In the genomic region with DNA sequence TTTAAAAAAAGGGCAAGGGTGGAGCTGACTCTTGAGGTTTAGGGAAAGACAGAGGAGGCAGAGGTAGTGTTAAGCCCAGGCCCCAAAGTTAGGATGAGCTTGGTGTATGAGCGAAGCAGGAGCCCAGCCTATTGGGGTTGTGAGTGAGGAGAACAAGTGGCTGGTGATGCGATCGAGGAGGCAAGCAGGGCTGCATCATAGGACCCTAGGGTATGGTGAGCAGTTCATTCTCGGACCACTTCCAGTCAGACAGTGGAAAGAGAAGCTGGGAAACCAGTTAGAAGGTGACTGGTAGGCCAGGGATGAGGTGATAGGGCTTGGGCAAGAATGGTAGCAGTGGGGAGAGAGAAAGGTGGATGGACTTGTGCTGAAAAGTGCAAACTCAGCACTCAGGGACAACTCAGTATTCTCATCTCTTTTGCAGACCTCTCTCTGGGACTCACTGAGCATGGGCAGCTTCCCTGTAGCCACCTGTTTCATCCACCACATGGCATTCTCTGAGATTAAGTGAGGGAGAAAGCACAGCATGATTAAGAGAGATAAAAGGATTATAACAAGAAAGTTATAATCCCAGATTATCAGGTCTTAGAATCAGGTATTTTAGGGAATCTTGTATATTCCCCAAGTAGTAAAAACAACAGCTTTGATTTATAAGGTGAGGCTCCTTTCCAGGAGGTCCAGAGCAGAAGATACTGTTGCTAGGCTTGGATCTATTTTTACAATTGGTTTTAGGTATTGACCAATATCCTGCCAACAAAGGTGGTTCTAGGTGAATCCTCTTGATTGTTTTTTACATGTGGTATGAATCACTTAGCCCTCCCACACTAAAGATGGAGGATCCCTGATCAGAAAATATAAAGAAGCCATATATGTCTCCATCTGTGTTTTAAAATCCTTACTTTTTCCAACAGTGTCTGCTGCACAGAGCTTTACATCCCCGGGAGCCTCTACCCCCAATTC, we compare ENCODE assay signal across 21 cellular contexts. TPM values are rescaled to one million over a fixed set of nuclear protein-coding genes. Genes with fewer than 3 reads are reported as not detected.
A peak's percentile ranks its signal among the peaks of the same experiment; 100 is the strongest.
DNase-seq lines count a peak whose midpoint lies in the region; ATAC-seq and TF ChIP-seq lines count a peak whose summit lies in the region.
"Had no signal": no experiment of that assay in that cellular context is flagged by ENCODE, and none has a peak within 500 bp of the region (broad histone marks: within the 10 kb centered on the region; RNA-seq: fewer than 3 reads in every experiment).

No MANE protein-coding gene starts in this region.

- no peak overlapping the region for H3K27ac ChIP-seq in CD4-positive, alpha-beta T cell (ENCODE audit: low read depth, low read length)
- H3K27ac ChIP-seq in GM23338 (ENCODE audit: low read depth): peak overlapping the region; percentile 67; the same call in 1 of the 2 replicates
- no peak overlapping the region for H3K27ac ChIP-seq in coronary artery
- H3K27ac ChIP-seq: epithelial cell of prostate, gastroesophageal sphincter, sigmoid colon, SJSA1 had no signal

- H3K79me2 ChIP-seq in GM23338 (replicated peaks; ENCODE audit: insufficient read depth): peaks cover 94% of the 10 kb centered on the region

- H3K9me2 ChIP-seq in GM23338 (ENCODE audit: insufficient read depth): no peaks in the 10 kb centered on the region

- no peak overlapping the region for H2AFZ ChIP-seq in GM23338

- no peaks in the 10 kb centered on the region; the same call in 1 of the 2 replicates for H3K4me1 ChIP-seq in GM23338 (ENCODE audit: insufficient read depth)
- H3K4me1 ChIP-seq: gastroesophageal sphincter, sigmoid colon had no signal

- H3K4me2 ChIP-seq in GM23338: no peak overlapping the region

- H4K20me1 ChIP-seq in GM23338 (replicated peaks; ENCODE audit: insufficient read depth): peaks cover 63% of the 10 kb centered on the region

- peaks cover 78% of the 10 kb centered on the region for H3K36me3 ChIP-seq in GM23338 (ENCODE audit: insufficient read depth)

- H3K27me3 Mint-ChIP-seq in CD4-positive, alpha-beta T cell: no peaks in the 10 kb centered on the region
- no peaks in the 10 kb centered on the region for H3K27me3 Mint-ChIP-seq in GM23338 (ENCODE audit: insufficient read depth, low read depth, poor library complexity)
- H3K27me3 Mint-ChIP-seq in activated T-helper 2 cell treated with anti-CD3 and anti-CD28 coated beads, Interferon-gamma antibody, Interleukin-2, Interleukin-4, amounts not matched to agents 10 μg/mL and 5 μg/mL and 100 μg/mL, durations not matched to agents 14 hours and 24 hours and 36 hours (ENCODE audit: low read depth): no peaks in the 10 kb centered on the region
- H3K27me3 Mint-ChIP-seq in memory B cell: no peaks in the 10 kb centered on the region
- H3K27me3 Mint-ChIP-seq: B cell had no signal

- no peaks in the 10 kb centered on the region for H3K9me3 Mint-ChIP-seq in CD4-positive, alpha-beta T cell
- H3K9me3 Mint-ChIP-seq in GM23338 (no peaks in the 10 kb centered on the region), memory B cell (no peaks in the 10 kb centered on the region)
- H3K9me3 Mint-ChIP-seq in activated T-helper 2 cell treated with anti-CD3 and anti-CD28 coated beads, Interferon-gamma antibody, Interleukin-2, Interleukin-4, amounts not matched to agents 10 μg/mL and 5 μg/mL and 100 μg/mL, durations not matched to agents 14 hours and 24 hours and 36 hours: no peaks in the 10 kb centered on the region

- peak overlapping the region; percentile 30 for H3K27ac Mint-ChIP-seq in CD4-positive, alpha-beta T cell
- H3K27ac Mint-ChIP-seq in GM23338: peak overlapping the region; percentile 46; the same call in 1 of the 2 replicates
- peak overlapping the region; percentile 38 for H3K27ac Mint-ChIP-seq in activated T-helper 2 cell treated with anti-CD3 and anti-CD28 coated beads, Interferon-gamma antibody, Interleukin-2, Interleukin-4, amounts not matched to agents 10 μg/mL and 5 μg/mL and 100 μg/mL, durations not matched to agents 14 hours and 24 hours and 36 hours
- H3K27ac Mint-ChIP-seq in memory B cell: peak overlapping the region; percentile 49
- H3K27ac Mint-ChIP-seq: B cell had no signal

- H3K36me3 Mint-ChIP-seq in CD4-positive, alpha-beta T cell (ENCODE audit: low read depth): no peaks in the 10 kb centered on the region
- H3K36me3 Mint-ChIP-seq in GM23338 (ENCODE audit: low read depth) (peaks cover 69% of the 10 kb centered on the region), memory B cell (peaks cover 34% of the 10 kb centered on the region)
- peaks cover 60% of the 10 kb centered on the region for H3K36me3 Mint-ChIP-seq in activated T-helper 2 cell treated with anti-CD3 and anti-CD28 coated beads, Interferon-gamma antibody, Interleukin-2, Interleukin-4, amounts not matched to agents 10 μg/mL and 5 μg/mL and 100 μg/mL, durations not matched to agents 14 hours and 24 hours and 36 hours (ENCODE audit: low read depth)

- peaks cover 34% of the 10 kb centered on the region for H3K4me1 Mint-ChIP-seq in CD4-positive, alpha-beta T cell (ENCODE audit: low read depth)
- H3K4me1 Mint-ChIP-seq in GM23338: peaks cover 8% of the 10 kb centered on the region
- peaks cover 20% of the 10 kb centered on the region for H3K4me1 Mint-ChIP-seq in activated T-helper 2 cell treated with anti-CD3 and anti-CD28 coated beads, Interferon-gamma antibody, Interleukin-2, Interleukin-4, amounts not matched to agents 10 μg/mL and 5 μg/mL and 100 μg/mL, durations not matched to agents 14 hours and 24 hours and 36 hours (ENCODE audit: low read depth)
- H3K4me1 Mint-ChIP-seq in memory B cell: peaks cover 5% of the 10 kb centered on the region
- H3K4me1 Mint-ChIP-seq: B cell had no signal

- no peaks in the 10 kb centered on the region for H3K9me3 ChIP-seq in CD4-positive, alpha-beta T cell (ENCODE audit: control insufficient read depth, low read length)
- H3K9me3 ChIP-seq: gastroesophageal sphincter, sigmoid colon, SJSA1 had no signal

- intact Hi-C loops in CD4-positive, alpha-beta T cell (cut with DNase I, micrococcal nuclease): no loop called here
- intact Hi-C loops in activated T-helper 2 cell treated with anti-CD3 and anti-CD28 coated beads, Interferon-gamma antibody, Interleukin-2, Interleukin-4, amounts not matched to agents 10 μg/mL and 5 μg/mL and 100 μg/mL, durations not matched to agents 14 hours and 24 hours and 36 hours (cut with micrococcal nuclease): no loop called here
- intact Hi-C loops in posterior vena cava (cut with DNase I): no loop called here

- CTCF ChIA-PET in CD4-positive, alpha-beta T cell (lab: Charles Lee): interaction anchor here (0.8 to 2.1 kb wide), 2 partner anchors 12 to 99 kb away, joined by 4 to 7 read pairs; no protein-coding TSS in a partner anchor

- no peak overlapping the region for H3K4me3 ChIP-seq in GM23338
- no peak overlapping the region for H3K4me3 ChIP-seq in coronary artery
- H3K4me3 ChIP-seq: gastroesophageal sphincter, lung, sigmoid colon, SJSA1 had no signal

- no peak for DNase-seq in CD4-positive, alpha-beta T cell
- DNase-seq in GM23338 (ENCODE audit: low spot score) (no peak), memory B cell (ENCODE audit: low spot score in 2 of 2) (no peak), NCI-H2171 treated with DMSO at 0.1 percent for 48 hours (lab: John Stamatoyannopoulos, UW) (no peak), coronary artery (ENCODE audit: low spot score) (no peak), posterior vena cava (ENCODE audit: low spot score) (no peak)
- no peak for DNase-seq in activated T-helper 2 cell treated with anti-CD3 and anti-CD28 coated beads, Interferon-gamma antibody, Interleukin-2, Interleukin-4, amounts not matched to agents 10 μg/mL and 5 μg/mL and 100 μg/mL, durations not matched to agents 14 hours and 24 hours and 36 hours (ENCODE audit: low spot score)
- DNase-seq: amniotic stem cell; NCI-H1092; NCI-H446 treated with DMSO at 0.1 percent for 48 hours; occipital lobe; sigmoid colon; stimulated activated CD4-positive, alpha-beta T cell treated with anti-CD3 and anti-CD28 coated beads, Interleukin-2, amount 100 ng/mL, for 48 hours; stimulated activated CD8-positive, alpha-beta memory T cell treated with anti-CD3 and anti-CD28 coated beads, Interleukin-4, amount 100 ng/mL, for 48 hours; trophoblast cell had no signal

- H3F3A ChIP-seq in GM23338 (replicated peaks; ENCODE audit: low read depth): peaks cover 14% of the 10 kb centered on the region

- H3K4me3 Mint-ChIP-seq in CD4-positive, alpha-beta T cell: no peak overlapping the region
- H3K4me3 Mint-ChIP-seq in GM23338: no peak overlapping the region
- H3K4me3 Mint-ChIP-seq in activated T-helper 2 cell treated with anti-CD3 and anti-CD28 coated beads, Interferon-gamma antibody, Interleukin-2, Interleukin-4, amounts not matched to agents 10 μg/mL and 5 μg/mL and 100 μg/mL, durations not matched to agents 14 hours and 24 hours and 36 hours (ENCODE audit: low read depth): no peak overlapping the region
- H3K4me3 Mint-ChIP-seq in memory B cell: no peak overlapping the region
- H3K4me3 Mint-ChIP-seq: B cell had no signal

- TF ChIP-seq CTCF in CD4-positive, alpha-beta T cell (IDR thresholded peaks at IDR 0.05): no peak
- TF ChIP-seq CTCF in GM23338 (conservative IDR thresholded peaks at IDR 0.05; ENCODE audit: low read depth in 2 of 2) (no peak), coronary artery (IDR thresholded peaks at IDR 0.05) (no peak)

- no peak for ATAC-seq in CD4-positive, alpha-beta T cell (ENCODE audit: poor library complexity)
- ATAC-seq in GM23338: no peak
- ATAC-seq in memory B cell (ENCODE audit: low read depth): no peak
- no peak for ATAC-seq in HG03280 (IDR thresholded peaks at IDR 0.05; ENCODE audit: unreplicated experiment)
- ATAC-seq: gastroesophageal sphincter had no signal

- no peaks in the 10 kb centered on the region for H3K27me3 ChIP-seq in CD4-positive, alpha-beta T cell (ENCODE audit: control insufficient read depth, insufficient read depth, low read length)
- no peaks in the 10 kb centered on the region for H3K27me3 ChIP-seq in GM23338 (ENCODE audit: insufficient read depth)
- H3K27me3 ChIP-seq: gastroesophageal sphincter, sigmoid colon, SJSA1 had no signal

- POLR2A ChIA-PET in CD4-positive, alpha-beta T cell (lab: Charles Lee): no interaction called here

TF ChIP-seq in GM23338, 12 proteins besides CTCF, POLR2A, EP300 and RAD21 (continues in another document):
- TF ChIP-seq JUNB (IDR thresholded peaks at IDR 0.05; ENCODE audit: unreplicated experiment) (no peak), STAT1 (IDR thresholded peaks at IDR 0.05; ENCODE audit: unreplicated experiment) (no peak), ZNF114 (CRISPR knock-in tag; IDR thresholded peaks at IDR 0.05) (no peak), ZNF331 (CRISPR knock-in tag; IDR thresholded peaks at IDR 0.05; ENCODE audit: low read depth) (no peak), POLR2AphosphoS5 (IDR thresholded peaks at IDR 0.05; ENCODE audit: low read depth) (no peak), EZH2phosphoT487 (IDR thresholded peaks at IDR 0.05; ENCODE audit: unreplicated experiment) (no peak)

RNA-seq across cellular contexts. Expression of a gene that starts 38.3 kb away (rescaled TPM):
- 100 to 1,000 TPM; 126 to 129 TPM for total RNA-seq in CD4-positive, alpha-beta T cell
- 482 and 499 TPM in 2 replicates for total RNA-seq in GM23338 (2014; rRNA removed; shearing (Covaris generic))
- polyA plus RNA-seq in GM23338 (2016; fragmentation: Nextera tagmentation; extraction: Ambion mirVana): 432 and 524 TPM in 2 replicates
- 452 and 492 TPM in 2 replicates for total RNA-seq in activated T-helper 2 cell treated with anti-CD3 and anti-CD28 coated beads, Interferon-gamma antibody, Interleukin-2, Interleukin-4, amounts not matched to agents 10 μg/mL and 5 μg/mL and 100 μg/mL, durations not matched to agents 14 hours and 24 hours and 36 hours
- total RNA-seq in posterior vena cava: 100 to 1,000 TPM; 189 to 213 TPM
